In the genomic region with DNA sequence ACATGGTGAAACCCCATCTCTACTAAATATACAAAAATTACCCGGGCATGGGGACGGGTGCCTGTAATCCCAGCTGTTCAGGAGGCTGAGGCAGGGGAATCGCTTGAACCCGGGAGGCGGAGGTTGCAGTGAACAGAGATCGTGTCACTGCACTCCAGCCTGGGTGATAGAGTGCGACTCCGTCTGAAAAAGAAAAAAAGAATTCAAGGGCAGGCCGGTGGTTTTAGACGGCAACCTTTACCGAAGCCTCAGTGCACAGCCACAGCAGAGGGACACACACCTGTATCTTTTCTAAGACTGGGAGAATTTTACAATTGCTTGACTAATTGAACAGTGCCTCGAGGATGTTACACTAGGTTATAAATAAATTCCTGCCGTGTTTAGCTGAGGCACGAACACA, we compare ENCODE assay signal across 6 cellular contexts.
DNase-seq lines count a peak whose midpoint lies in the region; ATAC-seq, FAIRE-seq and TF ChIP-seq lines count a peak whose summit lies in the region.
"Not testable (repeated sequence)": the region's sequence is repeated elsewhere in the genome, so short reads cannot be mapped to it uniquely, and the experiment has no call there.

No MANE protein-coding gene starts in this region.

- H3K4me2 ChIP-seq in K562 (ENCODE audit: insufficient read depth, low read length): not testable (repeated sequence)

- H3K36me3 ChIP-seq in K562 (ENCODE audit: control insufficient read depth, insufficient read depth, low read length): not testable (repeated sequence)

- not testable (repeated sequence) for TF ChIP-seq CTCF in K562 (IDR thresholded peaks at IDR 0.05 in 2 of 3, conservative IDR thresholded peaks at IDR 0.05 in 1 of 3; ENCODE audit: insufficient read depth in 2 of 3, low read depth in 1 of 3, low read length in 3 of 3)

- not testable (repeated sequence) for H3K9me3 ChIP-seq in K562 (replicated peaks; ENCODE audit: control insufficient read depth, insufficient read depth, low read depth, low read length)

- POLR2A ChIA-PET in K562 (lab: Yijun Ruan, JAX): not testable (repeated sequence)

- not testable (repeated sequence) for H3K27ac ChIP-seq in K562 (ENCODE audit: extremely low read depth, low read depth, low read length)

- intact Hi-C loops in K562 (cut with micrococcal nuclease); Right ventricle myocardium superior (cut with DNase I); sciatic nerve (cut with DNase I): not testable (repeated sequence)

- H3K9ac ChIP-seq in K562 (ENCODE audit: insufficient read depth in 1 of 2, low read depth in 2 of 2, low read length in 2 of 2): not testable (repeated sequence)

- H3K9me3 Mint-ChIP-seq in T-helper 2 cell treated with Interferon-gamma antibody and Interleukin-4, amounts not matched to agents 5 μg/mL and 100 μg/mL, for 36 hours: not testable (repeated sequence)

- in situ Hi-C loops in K562 (cut with MboI): loop anchor here (5.0 to 25.0 kb wide), 5 partner anchors 38 to 1987 kb away; a partner anchor contains a TSS

- TF ChIP-seq EP300 in K562 (IDR thresholded peaks at IDR 0.05; ENCODE audit: low read length): not testable (repeated sequence)

- WGBS in K562 (ENCODE audit: insufficient coverage, low coverage, missing lambda C conversion rate): 12% methylated on average over 7 of the region's 14 CpGs

- DNase-seq in T-helper 2 cell treated with Interferon-gamma antibody and Interleukin-4, amounts not matched to agents 5 μg/mL and 100 μg/mL, for 36 hours (ENCODE audit: low spot score): peak; percentile 7
- peak; percentile 2 for DNase-seq in activated CD4-positive, alpha-beta T cell treated with anti-CD3 and anti-CD28 coated beads, Interleukin-2, amount 50 U/mL, for 1 hour
- not testable (repeated sequence) for DNase-seq in K562 (ENCODE audit: extremely low read depth in 1 of 4, low spot score in 3 of 4)
- DNase-seq in Right ventricle myocardium superior: peak; percentile 18
- peak; percentile 16 for DNase-seq in mucosa of gallbladder (ENCODE audit: low spot score)
- DNase-seq in sciatic nerve (ENCODE audit: low spot score): peak; percentile 55

- not testable (repeated sequence) for H3K4me1 ChIP-seq in K562 (replicated peaks in 1 of 2; ENCODE audit: control insufficient read depth in 2 of 2, insufficient read depth in 2 of 2, low read length in 2 of 2)

- not testable (repeated sequence) for H3K4me3 Mint-ChIP-seq in T-helper 2 cell treated with Interferon-gamma antibody and Interleukin-4, amounts not matched to agents 5 μg/mL and 100 μg/mL, for 36 hours

- BruUV-seq in K562 (replicated peaks; lab: Mats Ljungman, UMichigan): TSS peak; percentile 100

- H3K27me3 ChIP-seq in K562 (ENCODE audit: control insufficient read depth in 2 of 2, insufficient read depth in 2 of 2, low read length in 2 of 2): not testable (repeated sequence)

- not testable (repeated sequence) for H3K79me2 ChIP-seq in K562 (ENCODE audit: control insufficient read depth, insufficient read depth, low read length)

- H2AFZ ChIP-seq in K562 (ENCODE audit: low read depth, low read length): not testable (repeated sequence)

- not testable (repeated sequence) for TF ChIP-seq RAD21 in K562 (CRISPR knock-in tag; conservative IDR thresholded peaks at IDR 0.05 in 1 of 2, IDR thresholded peaks at IDR 0.05 in 1 of 2)

- CTCF ChIA-PET in K562 (lab: Yijun Ruan, JAX; ENCODE audit: low intra/inter-chr PET ratio): not testable (repeated sequence)

- H4K20me1 ChIP-seq in K562 (replicated peaks; ENCODE audit: control insufficient read depth, insufficient read depth, low read length): not testable (repeated sequence)

- not testable (repeated sequence) for H3K4me1 Mint-ChIP-seq in T-helper 2 cell treated with Interferon-gamma antibody and Interleukin-4, amounts not matched to agents 5 μg/mL and 100 μg/mL, for 36 hours (ENCODE audit: low read depth)

- not testable (repeated sequence) for H3K27me3 Mint-ChIP-seq in T-helper 2 cell treated with Interferon-gamma antibody and Interleukin-4, amounts not matched to agents 5 μg/mL and 100 μg/mL, for 36 hours (ENCODE audit: low read depth)

- not testable (repeated sequence) for H3K27ac Mint-ChIP-seq in T-helper 2 cell treated with Interferon-gamma antibody and Interleukin-4, amounts not matched to agents 5 μg/mL and 100 μg/mL, for 36 hours

- ATAC-seq in K562; Right ventricle myocardium superior (ENCODE audit: poor library complexity); sciatic nerve: not testable (repeated sequence)

- not testable (repeated sequence) for FAIRE-seq in K562 (lab: Jason Lieb, UNC)

- not testable (repeated sequence) for H3K4me3 ChIP-seq in K562

- TF ChIP-seq POLR2A in K562 (conservative IDR thresholded peaks at IDR 0.05): not testable (repeated sequence)

- not testable (repeated sequence) for H3K9me1 ChIP-seq in K562 (ENCODE audit: control insufficient read depth, insufficient read depth, low read length)

- H3K36me3 Mint-ChIP-seq in T-helper 2 cell treated with Interferon-gamma antibody and Interleukin-4, amounts not matched to agents 5 μg/mL and 100 μg/mL, for 36 hours (ENCODE audit: low read depth): not testable (repeated sequence)
